ENCODE assay signal across 8 cellular contexts in genomic region chr6:33277663-33278391, GRCh38. TPM values are rescaled to one million over a fixed set of nuclear protein-coding genes. Genes with fewer than 3 reads are reported as not detected.
A peak's percentile ranks its signal among the peaks of the same experiment; 100 is the strongest.
DNase-seq lines count a peak whose midpoint lies in the region; ATAC-seq, FAIRE-seq and TF ChIP-seq lines count a peak whose summit lies in the region.

No MANE protein-coding gene starts in this region.

- no peaks in the 10 kb centered on the region for H3K9me3 Mint-ChIP-seq in activated naive CD8-positive, alpha-beta T cell treated with anti-CD3 and anti-CD28 coated beads, Interleukin-2, amount 10 ng/mL, durations not matched to agents 7 days and 5 days

- no peak for TF ChIP-seq CTCF in hepatocyte (IDR thresholded peaks at IDR 0.05; ENCODE audit: poor library complexity)

- peak; percentile 49 for DNase-seq in GM12891 (ENCODE audit: insufficient read length, low spot score)
- DNase-seq in Jurkat, Clone E6-1 (ENCODE audit: low read depth, low spot score) = no peak
- DNase-seq in activated naive CD8-positive, alpha-beta T cell treated with anti-CD3 and anti-CD28 coated beads, Interleukin-2, amount 10 ng/mL, durations not matched to agents 7 days and 5 days = peak; percentile 60
- DNase-seq in hepatocyte (ENCODE audit: low spot score) = peak; percentile 32
- peak; percentile 52 to 54 for DNase-seq in stimulated activated CD4-positive, alpha-beta T cell treated with anti-CD3 and anti-CD28 coated beads, Interleukin-2, amount 100 ng/mL, for 24 hours
- DNase-seq in SKM-1 treated with dmso at 0.1 percent for 144 hours (lab: John Stamatoyannopoulos, UW; ENCODE audit: unreplicated experiment) = no peak

- ATAC-seq in activated naive CD8-positive, alpha-beta T cell treated with anti-CD3 and anti-CD28 coated beads, Interleukin-2, amount 10 ng/mL, durations not matched to agents 7 days and 5 days (ENCODE audit: low read depth) = peak; percentile 29
- ATAC-seq in HG03354 (IDR thresholded peaks at IDR 0.05; ENCODE audit: poor library complexity, severe bottlenecking, unreplicated experiment) (no peak), GM18517 (IDR thresholded peaks at IDR 0.05; ENCODE audit: unreplicated experiment) (no peak)

- no peak for TF ChIP-seq POLR2A in GM12891 (IDR thresholded peaks at IDR 0.05; ENCODE audit: low read depth, low read length)

- FAIRE-seq in GM12891 (lab: Jason Lieb, UNC) = peak; percentile 26

- WGBS in hepatocyte (ENCODE audit: low lambda C conversion rate, missing lambda C conversion rate) = 61% methylated on average over 39 of the region's 39 CpGs

- H3K36me3 Mint-ChIP-seq in activated naive CD8-positive, alpha-beta T cell treated with anti-CD3 and anti-CD28 coated beads, Interleukin-2, amount 10 ng/mL, durations not matched to agents 7 days and 5 days = peaks cover 37% of the 10 kb centered on the region

- peak overlapping the region; percentile 60 for H3K4me3 ChIP-seq in Jurkat, Clone E6-1 (ENCODE audit: low read length)
- peak overlapping the region; percentile 74 for H3K4me3 ChIP-seq in hepatocyte

- no peaks in the 10 kb centered on the region for H3K27me3 Mint-ChIP-seq in activated naive CD8-positive, alpha-beta T cell treated with anti-CD3 and anti-CD28 coated beads, Interleukin-2, amount 10 ng/mL, durations not matched to agents 7 days and 5 days

- peak overlapping the region; percentile 97 for H3K27ac ChIP-seq in hepatocyte

- H4K20me1 ChIP-seq in hepatocyte (ENCODE audit: insufficient read depth, poor library complexity, severe bottlenecking) = peaks cover 29% of the 10 kb centered on the region

- peaks cover 44% of the 10 kb centered on the region for H3K4me1 Mint-ChIP-seq in activated naive CD8-positive, alpha-beta T cell treated with anti-CD3 and anti-CD28 coated beads, Interleukin-2, amount 10 ng/mL, durations not matched to agents 7 days and 5 days

- H3K36me3 ChIP-seq in hepatocyte (replicated peaks; ENCODE audit: insufficient read depth, low read depth) = no peaks in the 10 kb centered on the region

- peaks cover 49% of the 10 kb centered on the region for H3K4me1 ChIP-seq in hepatocyte (ENCODE audit: insufficient read depth)

- H3K27me3 ChIP-seq in hepatocyte = no peaks in the 10 kb centered on the region

- H3K4me3 Mint-ChIP-seq in activated naive CD8-positive, alpha-beta T cell treated with anti-CD3 and anti-CD28 coated beads, Interleukin-2, amount 10 ng/mL, durations not matched to agents 7 days and 5 days = peak overlapping the region; percentile 97

- POLR2A ChIA-PET in activated naive CD8-positive, alpha-beta T cell treated with anti-CD3 and anti-CD28 coated beads, Interleukin-2, amount 10 ng/mL, durations not matched to agents 7 days and 5 days (lab: Charles Lee) = interaction anchor here (0.6 to 4.4 kb wide), 26 partner anchors 12 to 309 kb away, joined by 3 to 107 read pairs (median 5); partner anchors contain the start of genes CUTA, HSD17B8, KIFC1 and PFDN6

- peak overlapping the region; percentile 88 for H2AFZ ChIP-seq in hepatocyte

- H3K27ac Mint-ChIP-seq in activated naive CD8-positive, alpha-beta T cell treated with anti-CD3 and anti-CD28 coated beads, Interleukin-2, amount 10 ng/mL, durations not matched to agents 7 days and 5 days = peak overlapping the region; percentile 98

- peaks cover 29% of the 10 kb centered on the region for H3K79me2 ChIP-seq in hepatocyte

- H3K9me3 ChIP-seq in hepatocyte (ENCODE audit: low read depth) = no peaks in the 10 kb centered on the region

- H3K9me2 ChIP-seq in hepatocyte (replicated peaks; ENCODE audit: insufficient read depth) = no peaks in the 10 kb centered on the region

- H3K4me2 ChIP-seq in hepatocyte = peak overlapping the region; percentile 91

TF ChIP-seq in GM12891, 5 proteins besides CTCF, POLR2A, EP300 and RAD21:
- TF ChIP-seq POU2F2 (IDR thresholded peaks at IDR 0.05; ENCODE audit: low read depth, low read length) (no peak), SPI1 (IDR thresholded peaks at IDR 0.05; ENCODE audit: low read depth, low read length) (peak; percentile 57), TAF1 (IDR thresholded peaks at IDR 0.05; ENCODE audit: low read depth, low read length) (no peak), PAX5 (IDR thresholded peaks at IDR 0.05; ENCODE audit: insufficient read depth, low read length, severe bottlenecking) (peak; percentile 82)

RNA-seq across cellular contexts. Expression of gene B3GALT4, which starts 0.9 kb away (rescaled TPM):
- 3.0 TPM for polyA plus RNA-seq in GM12891 (2012; ENCODE audit: low read depth, missing spikeins)
- polyA plus RNA-seq in Jurkat, Clone E6-1 (2012; ENCODE audit: insufficient read depth, insufficient read length) = 6.0 TPM
- total RNA-seq in activated naive CD8-positive, alpha-beta T cell treated with anti-CD3 and anti-CD28 coated beads, Interleukin-2, amount 10 ng/mL, durations not matched to agents 7 days and 5 days = 10 to 100 TPM; 32.0 to 35.4 TPM
- total RNA-seq in hepatocyte = 2.0 and 5.2 TPM in 2 replicates
- 5.7 and 8.1 TPM in 2 replicates for polyA plus RNA-seq in hepatocyte

RNA-seq across cellular contexts. Expression of gene RPS18, which starts 6.0 kb away (rescaled TPM):
- polyA plus RNA-seq in GM12891 (2012; ENCODE audit: low read depth, missing spikeins) = 13,687 TPM
- polyA plus RNA-seq in Jurkat, Clone E6-1 (2012; ENCODE audit: insufficient read depth, insufficient read length) = 4,737 TPM
- total RNA-seq in activated naive CD8-positive, alpha-beta T cell treated with anti-CD3 and anti-CD28 coated beads, Interleukin-2, amount 10 ng/mL, durations not matched to agents 7 days and 5 days = 1,000 to 10,000 TPM; 3,300 to 3,409 TPM
- 3,293 and 3,728 TPM in 2 replicates for total RNA-seq in hepatocyte
- 1,497 and 1,517 TPM in 2 replicates for polyA plus RNA-seq in hepatocyte

RNA-seq across cellular contexts. Expression of gene VPS52, which starts 6.2 kb away (rescaled TPM):
- 30.4 TPM for polyA plus RNA-seq in GM12891 (2012; ENCODE audit: low read depth, missing spikeins)
- 71.1 TPM for polyA plus RNA-seq in Jurkat, Clone E6-1 (2012; ENCODE audit: insufficient read depth, insufficient read length)
- total RNA-seq in activated naive CD8-positive, alpha-beta T cell treated with anti-CD3 and anti-CD28 coated beads, Interleukin-2, amount 10 ng/mL, durations not matched to agents 7 days and 5 days = 10 to 100 TPM; 72.3 to 76.0 TPM
- 28.8 and 43.2 TPM in 2 replicates for total RNA-seq in hepatocyte
- polyA plus RNA-seq in hepatocyte = 42.5 and 48.3 TPM in 2 replicates

RNA-seq across cellular contexts. Expression of gene WDR46, which starts 11.2 kb away (rescaled TPM):
- polyA plus RNA-seq in GM12891 (2012; ENCODE audit: low read depth, missing spikeins) = 47.4 TPM
- polyA plus RNA-seq in Jurkat, Clone E6-1 (2012; ENCODE audit: insufficient read depth, insufficient read length) = 117 TPM
- 10 to 100 TPM; 50.0 to 58.0 TPM for total RNA-seq in activated naive CD8-positive, alpha-beta T cell treated with anti-CD3 and anti-CD28 coated beads, Interleukin-2, amount 10 ng/mL, durations not matched to agents 7 days and 5 days
- 46.6 and 51.1 TPM in 2 replicates for total RNA-seq in hepatocyte
- 70.1 and 84.2 TPM in 2 replicates for polyA plus RNA-seq in hepatocyte

RNA-seq across cellular contexts. Expression of gene PFDN6, which starts 11.6 kb away (rescaled TPM):
- 143 TPM for polyA plus RNA-seq in GM12891 (2012; ENCODE audit: low read depth, missing spikeins)
- 218 TPM for polyA plus RNA-seq in Jurkat, Clone E6-1 (2012; ENCODE audit: insufficient read depth, insufficient read length)
- 10 to 100 TPM; 53.3 to 54.7 TPM for total RNA-seq in activated naive CD8-positive, alpha-beta T cell treated with anti-CD3 and anti-CD28 coated beads, Interleukin-2, amount 10 ng/mL, durations not matched to agents 7 days and 5 days
- total RNA-seq in hepatocyte = 43.9 and 52.7 TPM in 2 replicates
- polyA plus RNA-seq in hepatocyte = 19.5 and 27.2 TPM in 2 replicates

Comparison
In these comparisons a context has a peak if more than half of its experiments do, and no peak if none do; other contexts are left out.
1. DNase-seq: peak in GM12891 (single experiment), activated naive CD8-positive, alpha-beta T cell treated with anti-CD3 and anti-CD28 coated beads, Interleukin-2, amount 10 ng/mL, durations not matched to agents 7 days and 5 days (single experiment), hepatocyte (single experiment) and stimulated activated CD4-positive, alpha-beta T cell treated with anti-CD3 and anti-CD28 coated beads, Interleukin-2, amount 100 ng/mL, for 24 hours (2 of 2); none in Jurkat, Clone E6-1 (single experiment) and SKM-1 treated with dmso at 0.1 percent for 144 hours (single experiment).